8 cellular contexts compared by ENCODE assay signal in the genomic region with DNA sequence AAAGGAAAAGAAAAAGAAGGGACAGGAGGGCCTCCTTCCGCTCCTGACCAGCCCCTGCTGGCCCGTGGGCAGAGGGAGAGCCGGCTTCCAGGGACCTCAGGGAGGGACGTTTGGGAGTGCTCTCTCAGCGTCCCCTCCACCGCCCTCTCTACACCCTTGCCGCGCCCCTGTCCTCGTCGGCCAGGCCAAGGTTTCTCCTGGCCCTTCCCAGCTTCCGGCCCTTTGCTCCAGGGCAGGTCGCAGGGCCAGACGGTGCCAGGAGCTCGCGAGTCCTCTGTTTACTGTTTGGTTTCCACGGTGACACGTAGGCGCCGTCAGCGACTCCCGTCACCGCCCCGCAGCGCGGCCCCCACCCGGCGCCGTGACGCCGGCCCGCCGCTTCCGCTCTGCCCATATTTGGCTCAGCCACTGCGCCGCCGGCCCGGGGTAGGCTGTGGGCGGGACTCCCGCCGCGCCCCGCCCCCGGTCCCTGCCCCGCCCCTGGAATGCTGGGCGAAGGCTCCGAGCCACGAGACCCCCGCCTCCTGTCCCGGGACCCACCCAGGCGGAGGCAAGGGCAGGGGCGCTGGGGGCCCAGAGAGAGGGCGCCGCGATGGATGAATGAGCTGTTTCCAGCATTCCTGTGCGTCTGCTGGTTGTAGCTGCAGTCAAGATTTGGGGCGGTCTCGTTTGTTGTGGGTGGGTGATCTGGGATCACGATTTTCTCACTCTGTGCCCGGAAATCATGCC. TPM values are rescaled to one million over a fixed set of nuclear protein-coding genes. Genes with fewer than 3 reads are reported as not detected.
DNase-seq lines count a peak whose midpoint lies in the region; ATAC-seq and TF ChIP-seq lines count a peak whose summit lies in the region.

No MANE protein-coding gene starts in this region.

- no peaks in the 10 kb centered on the region for H3K36me3 Mint-ChIP-seq in activated CD4-positive, alpha-beta T cell treated with anti-CD3 and anti-CD28 coated beads for 36 hours (ENCODE audit: low read depth)
- no peaks in the 10 kb centered on the region for H3K36me3 Mint-ChIP-seq in chondrocyte (ENCODE audit: low read depth)

- H3K27ac Mint-ChIP-seq in activated CD4-positive, alpha-beta T cell treated with anti-CD3 and anti-CD28 coated beads for 36 hours: peak overlapping the region; percentile 85
- H3K27ac Mint-ChIP-seq in chondrocyte (ENCODE audit: unreplicated experiment): peak overlapping the region; percentile 99

- POLR2A ChIA-PET in activated CD4-positive, alpha-beta T cell treated with anti-CD3 and anti-CD28 coated beads for 36 hours (lab: Charles Lee): interaction anchor here (0.6 to 2.1 kb wide), 8 partner anchors 10 to 167 kb away, joined by 3 to 7 read pairs (median 6); partner anchors contain the start of genes FOS and NEK9

- H3K9me3 Mint-ChIP-seq in activated CD4-positive, alpha-beta T cell treated with anti-CD3 and anti-CD28 coated beads for 36 hours (ENCODE audit: low read depth): no peaks in the 10 kb centered on the region
- H3K9me3 Mint-ChIP-seq in chondrocyte (ENCODE audit: low read depth): no peaks in the 10 kb centered on the region

- peaks cover 22% of the 10 kb centered on the region for H3K4me1 Mint-ChIP-seq in activated CD4-positive, alpha-beta T cell treated with anti-CD3 and anti-CD28 coated beads for 36 hours
- H3K4me1 Mint-ChIP-seq in chondrocyte (ENCODE audit: low read depth): peaks cover 31% of the 10 kb centered on the region

- peak; percentile 23 for TF ChIP-seq CTCF in chondrocyte (IDR thresholded peaks at IDR 0.05)

- DNase-seq in Ammon's horn (ENCODE audit: low spot score) (peak; percentile 95), NCI-H524 (lab: John Stamatoyannopoulos, UW) (peak; percentile 88 to 95), chondrocyte (ENCODE audit: low spot score) (peak; percentile 96), kidney tubule cell (ENCODE audit: low spot score) (peak; percentile 99)
- peak; percentile 97 for DNase-seq in activated CD4-positive, alpha-beta T cell treated with anti-CD3 and anti-CD28 coated beads for 36 hours
- peak; percentile 81 to 88 for DNase-seq in stimulated activated CD4-positive, alpha-beta T cell treated with anti-CD3 and anti-CD28 coated beads, Interleukin-1b, Interleukin-23, amount 100 ng/mL, for 1 hour (ENCODE audit: low read depth in 2 of 2)

- H3K27me3 Mint-ChIP-seq in activated CD4-positive, alpha-beta T cell treated with anti-CD3 and anti-CD28 coated beads for 36 hours: peaks cover 3% of the 10 kb centered on the region
- no peaks in the 10 kb centered on the region for H3K27me3 Mint-ChIP-seq in chondrocyte (ENCODE audit: low read depth)

- ATAC-seq in GM19324 (IDR thresholded peaks at IDR 0.05; ENCODE audit: low FRiP score, unreplicated experiment) (peak; percentile 98), HG03442 (IDR thresholded peaks at IDR 0.05; ENCODE audit: unreplicated experiment) (peak; percentile 95)
- ATAC-seq in activated CD4-positive, alpha-beta T cell treated with anti-CD3 and anti-CD28 coated beads for 36 hours: peak; percentile 96

- CTCF ChIA-PET in activated CD4-positive, alpha-beta T cell treated with anti-CD3 and anti-CD28 coated beads for 36 hours (lab: Charles Lee): interaction anchor here (0.6 to 13.1 kb wide), 19 partner anchors 10 to 983 kb away, joined by 3 to 221 read pairs (median 4); partner anchors contain the start of gene NEK9

- peak overlapping the region; percentile 73 for H3K4me3 Mint-ChIP-seq in activated CD4-positive, alpha-beta T cell treated with anti-CD3 and anti-CD28 coated beads for 36 hours
- peak overlapping the region; percentile 91 for H3K4me3 Mint-ChIP-seq in chondrocyte (ENCODE audit: unreplicated experiment)

- intact Hi-C loops in activated CD4-positive, alpha-beta T cell treated with anti-CD3 and anti-CD28 coated beads for 36 hours (cut with DNase I, micrococcal nuclease): loop anchor here (1.0 to 10.0 kb wide), 11 partner anchors 15 to 367 kb away; partner anchors contain the start of genes FOS (in 2 of the 2), TMED10 (in 2 of the 2), EIF2B2 (in 1 of the 2) and NEK9 (in 1 of the 2)

RNA-seq across cellular contexts. Expression of gene FOS, which starts 15.5 kb away (rescaled TPM):
- 10 to 100 TPM; 16.0 to 21.1 TPM for total RNA-seq in activated CD4-positive, alpha-beta T cell treated with anti-CD3 and anti-CD28 coated beads for 36 hours
- total RNA-seq in chondrocyte: 116 to 175 TPM (median 152 TPM) in 3 replicates

Comparison
In these comparisons a context has a peak if more than half of its experiments do, and no peak if none do; other contexts are left out.
1. Peak in every context shown above with its lines: DNase-seq and ATAC-seq.